Comparison of ENCODE assay signal across 10 cellular contexts in genomic region chr9:107636596-107637405, GRCh38.
DNase-seq lines count a peak whose midpoint lies in the region; ATAC-seq and TF ChIP-seq lines count a peak whose summit lies in the region.
"Had no signal": no experiment of that assay in that cellular context is flagged by ENCODE, and none has a peak within 500 bp of the region (broad histone marks: within the 10 kb centered on the region; RNA-seq: fewer than 3 reads in every experiment).

No MANE protein-coding gene starts in this region.

- DNase-seq in NB4 (ENCODE audit: low read depth) (peak; percentile 52), coronary artery (ENCODE audit: low spot score) (no peak), NCI-H2081 (lab: John Stamatoyannopoulos, UW) (no peak), inferior parietal cortex (ENCODE audit: extremely low spot score) (no peak), T-helper 17 cell (no peak)
- DNase-seq in activated CD4-positive, alpha-beta memory T cell treated with anti-CD3 and anti-CD28 coated beads, Interleukin-2, amount 10 ng/mL, durations not matched to agents 7 days and 5 days: no peak
- DNase-seq: NCI-H1930 had no signal

- H3K4me1 Mint-ChIP-seq in activated CD4-positive, alpha-beta memory T cell treated with anti-CD3 and anti-CD28 coated beads, Interleukin-2, amount 10 ng/mL, durations not matched to agents 7 days and 5 days: no peaks in the 10 kb centered on the region
- H3K4me1 Mint-ChIP-seq in T-helper 17 cell: peaks cover 10% of the 10 kb centered on the region

- H3K27ac Mint-ChIP-seq in activated CD4-positive, alpha-beta memory T cell treated with anti-CD3 and anti-CD28 coated beads, Interleukin-2, amount 10 ng/mL, durations not matched to agents 7 days and 5 days: no peak overlapping the region
- no peak overlapping the region for H3K27ac Mint-ChIP-seq in T-helper 17 cell
- H3K27ac Mint-ChIP-seq: activated T-helper 2 cell treated with anti-CD3 and anti-CD28 coated beads, Interferon-gamma antibody, Interleukin-2, Interleukin-4, amounts not matched to agents 10 μg/mL and 5 μg/mL and 100 μg/mL, durations not matched to agents 14 hours and 24 hours and 36 hours had no signal

- H3K4me1 ChIP-seq in mesodermal cell (ENCODE audit: control insufficient read depth, insufficient read depth, low read length, poor library complexity, severe bottlenecking): no peaks in the 10 kb centered on the region

- POLR2A ChIA-PET in activated CD4-positive, alpha-beta memory T cell treated with anti-CD3 and anti-CD28 coated beads, Interleukin-2, amount 10 ng/mL, durations not matched to agents 7 days and 5 days (lab: Charles Lee): no interaction called here

- H3K36me3 Mint-ChIP-seq in activated CD4-positive, alpha-beta memory T cell treated with anti-CD3 and anti-CD28 coated beads, Interleukin-2, amount 10 ng/mL, durations not matched to agents 7 days and 5 days (ENCODE audit: low read depth): no peaks in the 10 kb centered on the region
- H3K36me3 Mint-ChIP-seq in T-helper 17 cell (ENCODE audit: low read depth): peaks cover 8% of the 10 kb centered on the region

- peaks cover 38% of the 10 kb centered on the region for H3K27me3 Mint-ChIP-seq in activated CD4-positive, alpha-beta memory T cell treated with anti-CD3 and anti-CD28 coated beads, Interleukin-2, amount 10 ng/mL, durations not matched to agents 7 days and 5 days
- H3K27me3 Mint-ChIP-seq in T-helper 17 cell: peaks cover 33% of the 10 kb centered on the region

- 90 to 95% methylated on average over 3 to 6 of the region's 6 CpGs for WGBS in mesodermal cell (ENCODE audit: insufficient coverage in 2 of 2), 2 experiments

- H3K9me3 ChIP-seq in mesodermal cell (ENCODE audit: control insufficient read depth, low read length) (no peaks in the 10 kb centered on the region), T-helper 17 cell (ENCODE audit: control insufficient read depth, low read length, poor library complexity, severe bottlenecking) (no peaks in the 10 kb centered on the region)

- CTCF ChIA-PET in activated CD4-positive, alpha-beta memory T cell treated with anti-CD3 and anti-CD28 coated beads, Interleukin-2, amount 10 ng/mL, durations not matched to agents 7 days and 5 days (lab: Charles Lee): no interaction called here

- ATAC-seq in T-helper 17 cell: no peak

- no peak for TF ChIP-seq POLR2A in NB4 (IDR thresholded peaks at IDR 0.05; ENCODE audit: extremely low read depth, insufficient read length)

- no peaks in the 10 kb centered on the region for H3K36me3 ChIP-seq in mesodermal cell (ENCODE audit: control insufficient read depth, insufficient read depth, low read length)

- H3K4me3 ChIP-seq in NB4 (ENCODE audit: low read depth, low read length) (no peak overlapping the region), coronary artery (peak overlapping the region; percentile 70), mesodermal cell (ENCODE audit: extremely low read depth, insufficient read depth, low read length, poor library complexity, severe bottlenecking) (no peak overlapping the region)

- H3K9me3 Mint-ChIP-seq in activated CD4-positive, alpha-beta memory T cell treated with anti-CD3 and anti-CD28 coated beads, Interleukin-2, amount 10 ng/mL, durations not matched to agents 7 days and 5 days: peaks cover 7% of the 10 kb centered on the region
- H3K9me3 Mint-ChIP-seq: activated T-helper 2 cell treated with anti-CD3 and anti-CD28 coated beads, Interferon-gamma antibody, Interleukin-2, Interleukin-4, amounts not matched to agents 10 μg/mL and 5 μg/mL and 100 μg/mL, durations not matched to agents 14 hours and 24 hours and 36 hours had no signal

- TF ChIP-seq CTCF in NB4 (IDR thresholded peaks at IDR 0.05; ENCODE audit: low read depth, low read length) (no peak), coronary artery (IDR thresholded peaks at IDR 0.05) (no peak)

- no peak overlapping the region for H3K4me3 Mint-ChIP-seq in activated CD4-positive, alpha-beta memory T cell treated with anti-CD3 and anti-CD28 coated beads, Interleukin-2, amount 10 ng/mL, durations not matched to agents 7 days and 5 days
- H3K4me3 Mint-ChIP-seq in T-helper 17 cell: no peak overlapping the region

- peak overlapping the region; percentile 98 to 100 for H3K27ac ChIP-seq in coronary artery
- H3K27ac ChIP-seq in mesodermal cell (ENCODE audit: low read depth, low read length, severe bottlenecking): peak overlapping the region; percentile 89
- H3K27ac ChIP-seq in temporal lobe (ENCODE audit: low read depth, low read length): peak overlapping the region; percentile 85
